Comparison of ENCODE assay signal across 9 cellular contexts in the genomic region with DNA sequence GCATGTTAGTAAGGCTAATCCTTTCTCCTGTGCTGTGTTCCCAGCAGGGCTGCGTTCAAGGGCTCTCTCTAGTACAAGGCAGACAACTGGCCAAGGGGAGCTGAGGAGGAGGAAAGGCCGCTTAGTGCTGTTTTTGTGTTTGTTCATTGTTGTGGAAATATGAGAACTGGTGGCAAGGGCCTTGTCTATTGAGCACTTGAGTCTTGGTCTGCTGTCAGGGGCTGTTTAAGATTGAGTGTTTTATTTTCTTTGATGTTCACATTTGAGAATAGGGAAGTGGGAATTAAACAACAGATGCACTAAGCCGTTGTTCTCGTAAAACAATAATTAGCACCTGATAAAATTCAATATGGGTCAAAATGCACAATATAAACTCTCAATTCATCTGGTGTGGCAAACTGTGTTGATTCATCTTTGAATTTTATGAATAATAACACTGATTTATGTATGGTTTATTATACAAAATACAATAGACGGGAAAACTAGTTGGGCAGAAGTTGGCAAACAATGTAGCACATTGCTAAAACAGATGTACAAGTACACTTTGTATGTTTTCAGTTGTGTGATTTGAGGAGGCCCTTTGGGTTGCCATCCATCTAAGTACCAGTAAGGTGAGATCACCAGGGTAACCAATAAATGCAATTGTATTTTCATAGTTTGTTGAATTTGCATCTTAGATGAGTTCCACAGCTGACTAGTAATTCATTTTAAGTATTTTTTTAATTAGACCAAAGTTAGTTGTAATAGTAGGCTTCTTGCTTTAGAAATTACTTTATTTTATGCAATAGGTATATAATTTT.
DNase-seq lines count a peak whose midpoint lies in the region; ATAC-seq and TF ChIP-seq lines count a peak whose summit lies in the region.
"Had no signal": no experiment of that assay in that cellular context is flagged by ENCODE, and none has a peak within 500 bp of the region (broad histone marks: within the 10 kb centered on the region; RNA-seq: fewer than 3 reads in every experiment).

No MANE protein-coding gene starts in this region.

- CTCF ChIA-PET in A673 (lab: Charles Lee): interaction anchor here (1.0 to 2.3 kb wide), 2 partner anchors 329 to 452 kb away, joined by 3 to 10 read pairs; no protein-coding TSS in a partner anchor
- CTCF ChIA-PET in activated CD8-positive, alpha-beta memory T cell treated with anti-CD3 and anti-CD28 coated beads, Interleukin-2, amount 10 ng/mL, durations not matched to agents 7 days and 5 days (lab: Charles Lee): interaction anchor here (1.1 kb wide), 1 partner anchor 451 kb away, joined by 3 read pairs; no protein-coding TSS in a partner anchor

- H3K9me3 ChIP-seq in A673 (ENCODE audit: low read depth, low read length, poor library complexity, severe bottlenecking) (peaks cover 5% of the 10 kb centered on the region), WERI-Rb-1 (ENCODE audit: severe bottlenecking) (no peaks in the 10 kb centered on the region)

- DNase-seq in A673 (ENCODE audit: low spot score) (no peak), WERI-Rb-1 (peak; percentile 44), SKM-1 treated with dmso at 0.1 percent for 144 hours (lab: John Stamatoyannopoulos, UW; ENCODE audit: unreplicated experiment) (no peak)
- no peak for DNase-seq in stimulated activated CD4-positive, alpha-beta T cell treated with anti-CD3 and anti-CD28 coated beads, Interleukin-2, amount 100 ng/mL, for 24 hours
- no peak for DNase-seq in activated CD8-positive, alpha-beta memory T cell treated with anti-CD3 and anti-CD28 coated beads, Interleukin-2, amount 10 ng/mL, durations not matched to agents 7 days and 5 days
- DNase-seq: stimulated activated CD8-positive, alpha-beta memory T cell treated with anti-CD3 and anti-CD28 coated beads, Interleukin-4, amount 100 ng/mL, for 48 hours had no signal

- H3K27me3 ChIP-seq in A673 (replicated peaks; ENCODE audit: insufficient read depth, low read depth, low read length, poor library complexity) (no peaks in the 10 kb centered on the region), WERI-Rb-1 (ENCODE audit: insufficient read depth, low read depth, severe bottlenecking) (no peaks in the 10 kb centered on the region)

- peaks cover 1% of the 10 kb centered on the region for H3K4me1 Mint-ChIP-seq in activated CD8-positive, alpha-beta memory T cell treated with anti-CD3 and anti-CD28 coated beads, Interleukin-2, amount 10 ng/mL, durations not matched to agents 7 days and 5 days

- H3K27ac Mint-ChIP-seq in activated CD8-positive, alpha-beta memory T cell treated with anti-CD3 and anti-CD28 coated beads, Interleukin-2, amount 10 ng/mL, durations not matched to agents 7 days and 5 days: no peak overlapping the region

- H3K4me3 ChIP-seq in A673 (ENCODE audit: low read depth, low read length, poor library complexity, severe bottlenecking) (peak overlapping the region; percentile 5), WERI-Rb-1 (ENCODE audit: low read depth, low read length) (peak overlapping the region; percentile 38)

- peak overlapping the region; percentile 66 for H3K27ac ChIP-seq in A673 (ENCODE audit: low read depth, low read length, poor library complexity, severe bottlenecking)
- peak overlapping the region; percentile 67 for H3K27ac ChIP-seq in WERI-Rb-1

- intact Hi-C loops in A673 (cut with micrococcal nuclease; ENCODE audit: unreplicated experiment): loop anchor here (5.0 kb wide), 1 partner anchor 343 kb away; no protein-coding TSS in a partner anchor

- TSS peak; percentile 22 for BruUV-seq in A673 (replicated peaks; lab: Mats Ljungman, UMichigan)

- no peaks in the 10 kb centered on the region for H3K27me3 Mint-ChIP-seq in activated CD8-positive, alpha-beta memory T cell treated with anti-CD3 and anti-CD28 coated beads, Interleukin-2, amount 10 ng/mL, durations not matched to agents 7 days and 5 days

- TF ChIP-seq CTCF in A673 (conservative IDR thresholded peaks at IDR 0.05; ENCODE audit: low read depth, low read length) (no peak), WERI-Rb-1 (IDR thresholded peaks at IDR 0.05; ENCODE audit: low read depth, low read length) (no peak)

- H3K4me1 ChIP-seq in A673 (ENCODE audit: insufficient read depth, low read length, poor library complexity, severe bottlenecking): peaks cover 67% of the 10 kb centered on the region

- no peaks in the 10 kb centered on the region for H3K9me3 Mint-ChIP-seq in activated CD8-positive, alpha-beta memory T cell treated with anti-CD3 and anti-CD28 coated beads, Interleukin-2, amount 10 ng/mL, durations not matched to agents 7 days and 5 days (ENCODE audit: low read depth)

- H3K36me3 ChIP-seq in A673 (ENCODE audit: insufficient read depth, low read length, poor library complexity, severe bottlenecking) (peaks cover 5% of the 10 kb centered on the region), WERI-Rb-1 (no peaks in the 10 kb centered on the region; the same call in 1 of the 2 replicates)

- ATAC-seq in GM19043 (IDR thresholded peaks at IDR 0.05; ENCODE audit: low read depth, unreplicated experiment): peak; percentile 40
- peak; percentile 21 for ATAC-seq in HG03571 (IDR thresholded peaks at IDR 0.05; ENCODE audit: unreplicated experiment)
- ATAC-seq in HG03439 (IDR thresholded peaks at IDR 0.05; ENCODE audit: unreplicated experiment): no peak
- ATAC-seq in activated CD8-positive, alpha-beta memory T cell treated with anti-CD3 and anti-CD28 coated beads, Interleukin-2, amount 10 ng/mL, durations not matched to agents 7 days and 5 days: no peak

- peaks cover 5% of the 10 kb centered on the region for H3K36me3 Mint-ChIP-seq in activated CD8-positive, alpha-beta memory T cell treated with anti-CD3 and anti-CD28 coated beads, Interleukin-2, amount 10 ng/mL, durations not matched to agents 7 days and 5 days

- H3K4me3 Mint-ChIP-seq in activated CD8-positive, alpha-beta memory T cell treated with anti-CD3 and anti-CD28 coated beads, Interleukin-2, amount 10 ng/mL, durations not matched to agents 7 days and 5 days: no peak overlapping the region

- POLR2A ChIA-PET in A673 (lab: Charles Lee; ENCODE audit: low non-redundant PET): interaction anchor here (0.5 kb wide), 2 partner anchors 13 to 400 kb away, joined by 3 to 11 read pairs; no protein-coding TSS in a partner anchor

Comparison
In these comparisons a context has a peak if more than half of its experiments do, and no peak if none do; other contexts are left out.
1. ATAC-seq: peak in GM19043 (single experiment) and HG03571 (single experiment); none in HG03439 (single experiment) and activated CD8-positive, alpha-beta memory T cell treated with anti-CD3 and anti-CD28 coated beads, Interleukin-2, amount 10 ng/mL, durations not matched to agents 7 days and 5 days (single experiment).